ENCODE assay signal across 28 cellular contexts in the genomic region with DNA sequence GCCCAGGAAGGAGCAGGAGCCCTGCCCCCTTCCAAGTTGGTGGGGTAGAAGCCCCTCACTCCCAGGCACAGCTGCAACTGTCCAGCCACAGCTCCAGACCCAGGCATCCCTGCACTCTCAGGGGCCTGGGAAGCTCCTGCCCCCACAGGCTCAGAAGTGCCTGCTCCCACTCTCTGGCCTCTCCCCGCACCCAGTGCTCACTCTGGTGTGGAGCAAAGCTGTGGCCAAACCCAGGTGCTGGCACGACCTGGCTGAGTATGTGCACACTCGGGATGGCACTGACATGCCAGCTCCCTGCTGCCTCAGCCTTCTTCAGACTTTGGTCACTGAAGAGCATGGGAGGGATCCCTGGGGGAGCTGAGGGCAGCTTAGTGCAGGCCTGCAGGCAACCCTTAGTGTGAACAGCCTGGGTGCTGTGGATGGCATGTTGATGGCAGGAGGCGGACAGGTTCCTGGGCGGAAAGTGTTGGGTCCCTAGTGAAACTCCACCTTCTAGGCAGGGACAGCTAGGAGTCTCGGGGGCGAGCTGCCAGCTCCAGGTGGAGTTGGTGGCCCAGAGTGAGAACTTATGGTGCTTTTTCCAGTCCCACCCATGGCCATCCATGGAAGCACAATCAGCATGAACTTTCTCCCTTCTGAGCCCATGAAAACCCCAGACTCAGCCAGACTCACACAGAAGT.
"Had no signal": no experiment of that assay in that cellular context is flagged by ENCODE, and none has a peak within 500 bp of the region (broad histone marks: within the 10 kb centered on the region; RNA-seq: fewer than 3 reads in every experiment).

No MANE protein-coding gene starts in this region.

- ATAC-seq: esophagus mucosa, gastrocnemius medialis, left lung, left ventricle myocardium superior, mucosa of descending colon had no signal

- H3K9me3 Mint-ChIP-seq: mesothelial cell of epicardium had no signal

- H3K36me3 ChIP-seq: esophagus squamous epithelium, gastrocnemius medialis, heart left ventricle, left lung, lower lobe of right lung had no signal

- H3K9me3 ChIP-seq: esophagus squamous epithelium, gastrocnemius medialis, lower lobe of right lung, mucosa of descending colon had no signal

- H3K4me3 ChIP-seq: coronary artery, dorsolateral prefrontal cortex, esophagus squamous epithelium, gastrocnemius medialis, heart left ventricle, hepatocyte, left lung, lower lobe of right lung, mucosa of descending colon had no signal

- DNase-seq: cerebellar nuclear complex; dermis blood vessel endothelial cell; dorsolateral prefrontal cortex; effector CD4-positive, alpha-beta T cell; effector memory CD4-positive, alpha-beta T cell; erythroblast; esophagus squamous epithelium; foreskin fibroblast; foreskin melanocyte; gastrocnemius medialis; glutamatergic neuron; heart left ventricle; hypothalamus; immature natural killer cell; islet precursor cell; left cardiac atrium; left lung; left ventricle myocardium superior; lower lobe of right lung; mesenchymal stem cell had no signal

- H3K27ac ChIP-seq: coronary artery, dorsolateral prefrontal cortex, epithelial cell of prostate, esophagus squamous epithelium, gastrocnemius medialis, heart left ventricle, hepatocyte, left lung, lower lobe of right lung had no signal

- H3K27ac Mint-ChIP-seq: immature natural killer cell, mesothelial cell of epicardium had no signal

- H3K4me1 Mint-ChIP-seq: immature natural killer cell had no signal

- H3K27me3 ChIP-seq: dorsolateral prefrontal cortex, esophagus squamous epithelium, gastrocnemius medialis, heart left ventricle, hepatocyte, left lung had no signal

- H3K36me3 Mint-ChIP-seq: immature natural killer cell, mesothelial cell of epicardium had no signal

- FAIRE-seq: colon, endometrium had no signal

- H3K4me1 ChIP-seq: esophagus squamous epithelium, gastrocnemius medialis, left lung, lower lobe of right lung had no signal

- H3K4me3 Mint-ChIP-seq: immature natural killer cell, mesothelial cell of epicardium had no signal
